ENCODE assay signal across 1 cellular context in the genomic region with DNA sequence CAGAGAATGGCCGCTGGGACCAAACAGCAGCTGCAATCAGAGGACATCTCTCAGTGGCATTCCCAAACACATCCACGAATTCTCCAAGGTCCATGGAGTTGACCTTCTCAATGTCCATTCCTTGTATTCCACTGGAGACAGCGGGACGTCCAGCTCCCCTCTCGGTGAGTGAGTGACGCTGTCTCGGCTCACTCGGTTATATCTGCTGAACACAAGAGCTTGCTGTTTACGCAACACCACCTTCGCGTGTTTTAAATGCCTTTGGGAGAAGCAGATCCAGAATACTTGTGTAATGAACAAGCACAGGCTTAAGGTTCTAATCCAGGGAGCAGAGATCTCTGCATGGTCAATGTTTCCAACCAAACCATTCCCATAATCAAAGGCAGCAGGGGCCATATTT.
A peak's percentile ranks its signal among the peaks of the same experiment; 100 is the strongest.
TF ChIP-seq lines count a peak whose summit lies in the region.

A gene with protein sequence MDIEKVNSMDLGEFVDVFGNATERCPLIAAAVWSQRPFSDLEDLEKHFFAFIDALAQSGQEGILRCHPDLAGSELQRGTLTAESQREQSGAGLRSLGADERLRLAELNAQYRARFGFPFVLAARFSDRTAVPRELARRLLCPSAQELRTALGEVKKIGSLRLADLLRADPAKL (minus strand): TSS at position 174 of the 400 bp plus-strand sequence. CDS start 56 bp downstream, at position 118.

TF ChIP-seq in HepG2, 621 proteins besides CTCF, POLR2A, EP300 and RAD21:
- TF ChIP-seq, protein P1, sequence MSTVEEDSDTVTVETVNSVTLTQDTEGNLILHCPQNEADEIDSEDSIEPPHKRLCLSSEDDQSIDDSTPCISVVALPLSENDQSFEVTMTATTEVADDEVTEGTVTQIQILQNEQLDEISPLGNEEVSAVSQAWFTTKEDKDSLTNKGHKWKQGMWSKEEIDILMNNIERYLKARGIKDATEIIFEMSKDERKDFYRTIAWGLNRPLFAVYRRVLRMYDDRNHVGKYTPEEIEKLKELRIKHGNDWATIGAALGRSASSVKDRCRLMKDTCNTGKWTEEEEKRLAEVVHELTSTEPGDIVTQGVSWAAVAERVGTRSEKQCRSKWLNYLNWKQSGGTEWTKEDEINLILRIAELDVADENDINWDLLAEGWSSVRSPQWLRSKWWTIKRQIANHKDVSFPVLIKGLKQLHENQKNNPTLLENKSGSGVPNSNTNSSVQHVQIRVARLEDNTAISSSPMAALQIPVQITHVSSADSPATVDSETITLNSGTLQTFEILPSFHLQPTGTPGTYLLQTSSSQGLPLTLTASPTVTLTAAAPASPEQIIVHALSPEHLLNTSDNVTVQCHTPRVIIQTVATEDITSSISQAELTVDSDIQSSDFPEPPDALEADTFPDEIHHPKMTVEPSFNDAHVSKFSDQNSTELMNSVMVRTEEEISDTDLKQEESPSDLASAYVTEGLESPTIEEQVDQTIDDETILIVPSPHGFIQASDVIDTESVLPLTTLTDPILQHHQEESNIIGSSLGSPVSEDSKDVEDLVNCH (CRISPR knock-in tag; IDR thresholded peaks at IDR 0.05) = no peak
- TF ChIP-seq CEBPB (IDR thresholded peaks at IDR 0.05; ENCODE audit: borderline replicate concordance, low read depth, low read length) (0 out of 2 replicates have a peak, but pooled peaks have one; percentile 32), ZNF878 (CRISPR knock-in tag; IDR thresholded peaks at IDR 0.05) (no peak), RELA (CRISPR knock-in tag; IDR thresholded peaks at IDR 0.05) (no peak), RBAK (CRISPR knock-in tag; IDR thresholded peaks at IDR 0.05) (no peak), SATB2 (CRISPR knock-in tag; IDR thresholded peaks at IDR 0.05) (no peak), ZNF335 (CRISPR knock-in tag; IDR thresholded peaks at IDR 0.05) (no peak), ZSCAN21 (CRISPR knock-in tag; IDR thresholded peaks at IDR 0.05; ENCODE audit: borderline replicate concordance) (no peak), GTF2F1 (IDR thresholded peaks at IDR 0.05; ENCODE audit: low read length) (no peak), STAG1 (CRISPR knock-in tag; IDR thresholded peaks at IDR 0.05) (no peak), ZNF547 (CRISPR knock-in tag; IDR thresholded peaks at IDR 0.05) (no peak), SP140L (CRISPR knock-in tag; IDR thresholded peaks at IDR 0.05; ENCODE audit: borderline replicate concordance) (no peak), CEBPG (CRISPR knock-in tag; IDR thresholded peaks at IDR 0.05) (0 out of 2 replicates have a peak, but pooled peaks have one; percentile 25)
